ENCODE assay signal across 14 cellular contexts in genomic region chr19:51959791-51960190, GRCh38.
"Had no signal": no experiment of that assay in that cellular context is flagged by ENCODE, and none has a peak within 500 bp of the region (broad histone marks: within the 10 kb centered on the region; RNA-seq: fewer than 3 reads in every experiment).

No MANE protein-coding gene starts in this region.

- H3K27me3 ChIP-seq: neutrophil, right atrium auricular region, tibial nerve had no signal

- DNase-seq: activated CD4-positive, alpha-beta T cell treated with anti-CD3 and anti-CD28 coated beads for 36 hours; activated CD8-positive, alpha-beta memory T cell treated with anti-CD3 and anti-CD28 coated beads, Interleukin-2, amount 50 U/mL, for 48 hours; activated CD8-positive, alpha-beta T cell treated with anti-CD3 and anti-CD28 coated beads for 36 hours; activated naive CD4-positive, alpha-beta T cell; activated naive CD8-positive, alpha-beta T cell treated with anti-CD3 and anti-CD28 coated beads, Interleukin-2, amount 50 U/mL, for 24 hours; central memory CD4-positive, alpha-beta T cell; cortex of kidney; effector CD8-positive, alpha-beta T cell; T-cell had no signal

- ATAC-seq: activated CD4-positive, alpha-beta T cell treated with anti-CD3 and anti-CD28 coated beads for 36 hours; activated CD8-positive, alpha-beta T cell treated with anti-CD3 and anti-CD28 coated beads for 36 hours; activated naive CD8-positive, alpha-beta T cell treated with anti-CD3 and anti-CD28 coated beads, Interleukin-2, amount 50 U/mL, for 24 hours; left lobe of liver; T-cell had no signal

- H3K4me1 ChIP-seq: tibial nerve had no signal

- H3K27ac ChIP-seq: neutrophil, tibial nerve had no signal

- H3K4me3 ChIP-seq: right atrium auricular region, smooth muscle cell, tibial nerve had no signal
